Comparison of ENCODE assay signal across 6 cellular contexts in genomic region chr19:38496116-38496515, GRCh38.
"Had no signal": no experiment of that assay in that cellular context is flagged by ENCODE, and none has a peak within 500 bp of the region (broad histone marks: within the 10 kb centered on the region; RNA-seq: fewer than 3 reads in every experiment).

No MANE protein-coding gene starts in this region.

- H3K36me3 Mint-ChIP-seq: IgD-negative memory B cell had no signal

- H3K27ac Mint-ChIP-seq: IgD-negative memory B cell had no signal

- DNase-seq: IMR-90, KBM-7, KG1 had no signal

- ATAC-seq: K562 had no signal

- H3K4me3 ChIP-seq: K562 had no signal

- H3K27ac ChIP-seq: HL-60 had no signal
